In the genomic region with DNA sequence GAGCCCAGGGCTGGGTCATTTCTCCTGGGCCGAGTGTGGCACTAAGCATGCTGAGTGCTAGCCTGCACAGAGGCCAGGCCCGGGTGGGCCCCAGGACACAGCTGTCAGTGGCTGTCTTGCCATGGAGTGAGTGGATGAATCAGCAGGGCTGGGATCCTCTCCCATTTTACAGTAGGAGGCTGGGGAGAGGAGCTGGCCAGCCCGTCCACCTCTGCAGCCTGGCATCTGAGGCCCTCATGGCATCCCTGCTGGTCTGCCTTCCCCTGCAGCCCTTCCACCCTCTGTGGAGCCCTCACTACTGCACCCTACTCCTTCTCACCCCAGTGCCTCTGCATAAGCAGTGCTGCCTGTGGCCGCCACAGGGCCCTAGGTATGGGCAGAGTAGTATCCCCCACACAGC, we compare ENCODE assay signal across 1 cellular context. TPM values are rescaled to one million over a fixed set of nuclear protein-coding genes. Genes with fewer than 3 reads are reported as not detected.
"Had no signal": no experiment of that assay in that cellular context is flagged by ENCODE, and none has a peak within 500 bp of the region (broad histone marks: within the 10 kb centered on the region; RNA-seq: fewer than 3 reads in every experiment).

No MANE protein-coding gene starts in this region.

RNA-seq across cellular contexts. Expression of a gene that starts 21.1 kb away (rescaled TPM):
- total RNA-seq: GM23248 had no signal
